ENCODE assay signal across 10 cellular contexts in the genomic region with DNA sequence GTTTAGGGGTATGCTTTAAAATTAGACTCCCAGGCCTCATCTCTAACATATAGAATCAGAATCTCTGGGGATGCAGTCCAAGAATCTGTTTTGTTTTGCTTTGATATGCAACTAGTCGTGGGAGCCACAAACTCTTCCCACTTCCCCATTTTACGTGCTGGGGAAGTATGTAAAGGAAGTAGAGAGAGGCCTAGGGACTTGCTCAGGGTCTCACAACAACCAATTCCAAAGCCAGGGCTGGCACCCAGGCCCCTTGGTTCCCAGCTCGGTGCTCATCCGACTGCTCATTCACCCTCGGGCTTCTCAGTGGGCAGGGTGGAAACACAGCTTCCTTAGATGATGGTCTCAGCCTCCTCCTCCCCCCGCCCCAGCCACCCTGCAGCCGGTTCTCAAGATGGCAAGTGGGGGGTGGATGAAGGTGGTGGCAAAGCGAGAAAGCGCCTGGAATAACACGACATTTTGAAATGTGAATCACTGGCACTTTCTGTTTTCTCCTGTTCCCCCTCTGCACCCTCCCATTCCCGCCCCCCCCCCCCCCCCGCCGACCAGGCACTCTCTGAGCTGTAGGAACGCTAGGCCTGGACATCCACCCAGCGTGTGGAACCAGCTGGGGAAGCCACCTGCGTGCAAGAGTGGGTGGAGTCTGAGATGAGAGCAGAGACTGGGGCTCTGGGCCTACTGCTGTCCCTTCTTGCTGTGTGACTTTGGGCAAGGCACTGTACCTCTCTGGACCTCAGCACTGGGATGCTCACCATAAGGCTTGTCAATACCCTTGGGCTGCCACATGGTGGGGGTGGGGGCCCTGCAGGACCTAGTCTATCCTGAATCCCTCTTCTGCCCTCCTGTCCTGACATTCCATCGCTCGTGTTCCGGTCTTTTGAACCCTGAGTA.
A peak's percentile ranks its signal among the peaks of the same experiment; 100 is the strongest.
DNase-seq lines count a peak whose midpoint lies in the region; ATAC-seq and TF ChIP-seq lines count a peak whose summit lies in the region.
"Had no signal": no experiment of that assay in that cellular context is flagged by ENCODE, and none has a peak within 500 bp of the region (broad histone marks: within the 10 kb centered on the region; RNA-seq: fewer than 3 reads in every experiment).

No MANE protein-coding gene starts in this region.

- H3K27me3 Mint-ChIP-seq in endodermal cell (ENCODE audit: insufficient read depth) (peaks cover 15% of the 10 kb centered on the region), type B pancreatic cell (peaks cover 35% of the 10 kb centered on the region)

- H3K36me3 Mint-ChIP-seq in endodermal cell (ENCODE audit: low read depth) (no peaks in the 10 kb centered on the region), type B pancreatic cell (no peaks in the 10 kb centered on the region)

- TF ChIP-seq CTCF in endodermal cell (conservative IDR thresholded peaks at IDR 0.05) (no peak), type B pancreatic cell (conservative IDR thresholded peaks at IDR 0.05) (no peak)

- DNase-seq in SW480 (ENCODE audit: low spot score): peak; percentile 72
- peak; percentile 65 for DNase-seq in pons (ENCODE audit: low spot score)
- no peak for DNase-seq in D341Med (ENCODE audit: low spot score)
- DNase-seq in endodermal cell: no peak
- no peak for DNase-seq in type B pancreatic cell (ENCODE audit: extremely low spot score, unreplicated experiment)
- DNase-seq in AG08396 (ENCODE audit: low spot score): no peak
- DNase-seq: NCI-H2107 had no signal

- ATAC-seq in GM18909 (IDR thresholded peaks at IDR 0.05; ENCODE audit: poor library complexity, unreplicated experiment): peak; percentile 30
- ATAC-seq in HG03064 (IDR thresholded peaks at IDR 0.05; ENCODE audit: low read depth, unreplicated experiment): peak; percentile 37

- H3K27ac ChIP-seq in endodermal cell (ENCODE audit: low read depth, low read length): no peak overlapping the region

- H3K9me3 Mint-ChIP-seq in endodermal cell (no peaks in the 10 kb centered on the region), type B pancreatic cell (no peaks in the 10 kb centered on the region)

- no peak overlapping the region for H3K9ac ChIP-seq in endodermal cell (ENCODE audit: extremely low read depth, low read length, poor library complexity, severe bottlenecking)

- no peaks in the 10 kb centered on the region for H3K9me3 ChIP-seq in endodermal cell (ENCODE audit: control insufficient read depth, low read length)

- H3K4me1 ChIP-seq in endodermal cell (ENCODE audit: control insufficient read depth, insufficient read depth, low read length): peaks cover 5% of the 10 kb centered on the region

- H3K4me1 Mint-ChIP-seq in endodermal cell: peaks cover 6% of the 10 kb centered on the region
- H3K4me1 Mint-ChIP-seq in type B pancreatic cell (ENCODE audit: unreplicated experiment): peaks cover 29% of the 10 kb centered on the region

- WGBS in endodermal cell (ENCODE audit: insufficient coverage in 1 of 2, insufficient read length in 1 of 2), 2 experiments: 81 to 85% methylated on average over 4 to 15 of the region's 19 CpGs

- H3K4me3 ChIP-seq in endodermal cell (ENCODE audit: low read length): no peak overlapping the region
- H3K4me3 ChIP-seq: lung had no signal

- H3K27me3 ChIP-seq in endodermal cell (ENCODE audit: control insufficient read depth, insufficient read depth, low read length, poor library complexity, severe bottlenecking): peaks cover 7% of the 10 kb centered on the region

- no peak overlapping the region for H3K4me3 Mint-ChIP-seq in endodermal cell
- H3K4me3 Mint-ChIP-seq in type B pancreatic cell: no peak overlapping the region

- no peak overlapping the region for H3K27ac Mint-ChIP-seq in endodermal cell
- no peak overlapping the region for H3K27ac Mint-ChIP-seq in type B pancreatic cell

- H3K36me3 ChIP-seq in endodermal cell (ENCODE audit: control insufficient read depth, insufficient read depth, low read length): no peaks in the 10 kb centered on the region

Comparison
In these comparisons a context has a peak if more than half of its experiments do, and no peak if none do; other contexts are left out.
1. DNase-seq: peak in SW480 (single experiment) and pons (single experiment); none in D341Med (single experiment), endodermal cell (single experiment), type B pancreatic cell (single experiment) and AG08396 (single experiment).